9 cellular contexts compared by ENCODE assay signal in the genomic region with DNA sequence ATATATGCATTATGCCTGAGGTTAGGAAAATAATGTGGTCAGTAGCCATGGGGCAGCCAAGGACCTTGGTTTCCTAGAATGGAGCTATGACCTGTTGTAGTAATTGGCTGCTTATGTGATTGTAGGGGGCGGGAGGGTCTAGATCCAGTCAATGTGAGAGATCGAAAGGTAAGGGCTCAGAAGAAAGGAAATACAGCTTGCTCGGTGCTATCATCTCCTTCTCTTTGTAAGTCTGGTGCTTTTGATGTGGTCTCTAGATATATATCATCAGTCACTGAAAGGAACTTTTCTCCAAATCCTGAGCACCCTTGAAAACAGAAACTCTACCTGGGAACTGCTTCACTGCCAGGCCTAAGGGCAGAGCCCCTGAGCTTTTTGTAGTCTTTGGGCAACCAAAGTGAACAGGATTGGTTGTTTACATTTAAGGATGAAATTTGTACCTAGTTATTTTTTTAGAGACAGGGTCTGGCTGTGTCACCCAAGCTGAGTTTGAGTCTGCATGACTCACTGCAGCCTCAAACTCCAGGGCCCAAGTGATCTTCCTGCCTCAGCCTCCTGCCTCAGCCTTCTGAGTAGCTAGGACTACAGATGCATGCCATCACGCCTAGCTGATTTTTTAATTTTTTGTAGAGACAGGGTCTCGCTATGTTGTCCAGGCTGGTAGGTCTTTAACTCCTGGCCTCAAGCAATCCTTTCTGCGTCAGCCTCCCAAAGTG. TPM values are rescaled to one million over a fixed set of nuclear protein-coding genes. Genes with fewer than 3 reads are reported as not detected.
"Had no signal": no experiment of that assay in that cellular context is flagged by ENCODE, and none has a peak within 500 bp of the region (broad histone marks: within the 10 kb centered on the region; RNA-seq: fewer than 3 reads in every experiment).

No MANE protein-coding gene starts in this region.

RNA-seq across cellular contexts. Expression of a gene that starts 33.5 kb away (rescaled TPM):
- total RNA-seq: dermis microvascular lymphatic vessel endothelial cell, gastrocnemius medialis, heart left ventricle, lower leg skin, posterior vena cava, SK-MEL-5, ureter had no signal
- polyA plus RNA-seq: adipose tissue, heart left ventricle, immature natural killer cell had no signal
